7 cellular contexts compared by ENCODE assay signal in genomic region chr7:104943502-104944343, GRCh38.
DNase-seq lines count a peak whose midpoint lies in the region; ATAC-seq, FAIRE-seq and TF ChIP-seq lines count a peak whose summit lies in the region.

No MANE protein-coding gene starts in this region.

- H3K9me2 ChIP-seq in OCI-LY7 (ENCODE audit: insufficient read depth, low read length) = no peaks in the 10 kb centered on the region

- 65% methylated on average over 12 of the region's 12 CpGs for whole genome bisulfite sequencing in smooth muscle cell (ENCODE audit: low lambda C conversion rate)

- H3K4me1 ChIP-seq in OCI-LY7 (ENCODE audit: insufficient read depth, low read length, poor library complexity, severe bottlenecking) = peaks cover 86% of the 10 kb centered on the region
- peaks cover 39% of the 10 kb centered on the region for H3K4me1 ChIP-seq in left ventricle myocardium inferior
- peaks cover 4% of the 10 kb centered on the region for H3K4me1 ChIP-seq in smooth muscle cell (ENCODE audit: low read depth)

- H3K4me2 ChIP-seq in OCI-LY7 (ENCODE audit: low read length) (peak overlapping the region; percentile 74), smooth muscle cell (no peak overlapping the region)

- peak overlapping the region; percentile 97 for H3K4me3 Mint-ChIP-seq in activated T-helper 2 cell treated with anti-CD3 and anti-CD28 coated beads, Interferon-gamma antibody, Interleukin-2, Interleukin-4, amounts not matched to agents 10 μg/mL and 5 μg/mL and 100 μg/mL, durations not matched to agents 14 hours and 24 hours and 36 hours (ENCODE audit: low read depth)

- H3K27ac ChIP-seq in OCI-LY7 (ENCODE audit: low read depth, low read length, poor library complexity, severe bottlenecking) (peak overlapping the region; percentile 96), left ventricle myocardium inferior (replicated peaks) (peak overlapping the region; percentile 92), smooth muscle cell (ENCODE audit: low read depth) (peak overlapping the region; percentile 93)

- H3K27ac Mint-ChIP-seq in activated T-helper 2 cell treated with anti-CD3 and anti-CD28 coated beads, Interferon-gamma antibody, Interleukin-2, Interleukin-4, amounts not matched to agents 10 μg/mL and 5 μg/mL and 100 μg/mL, durations not matched to agents 14 hours and 24 hours and 36 hours = peak overlapping the region; percentile 99

- H3K9ac ChIP-seq in smooth muscle cell (ENCODE audit: low read depth) = peak overlapping the region; percentile 75

- POLR2A ChIA-PET in OCI-LY7 (lab: Charles Lee) = interaction anchor here (0.8 to 2.5 kb wide), 7 partner anchors 9 to 588 kb away, joined by 3 to 10 read pairs (median 5); no protein-coding TSS in a partner anchor

- peaks cover 3% of the 10 kb centered on the region for H3F3A ChIP-seq in smooth muscle cell (ENCODE audit: low read depth)

- H3K79me2 ChIP-seq in OCI-LY7 (ENCODE audit: insufficient read depth, low read depth, low read length) = peaks cover 4% of the 10 kb centered on the region; the same call in 1 of the 2 replicates
- H3K79me2 ChIP-seq in smooth muscle cell (ENCODE audit: low read depth) = no peaks in the 10 kb centered on the region

- ATAC-seq in GM19035 (IDR thresholded peaks at IDR 0.05; ENCODE audit: unreplicated experiment) (peak; percentile 33), HG03108 (IDR thresholded peaks at IDR 0.05; ENCODE audit: unreplicated experiment) (peak; percentile 28)

- intact Hi-C loops in OCI-LY7 (cut with micrococcal nuclease; ENCODE audit: unreplicated experiment) = loop anchor here (1.0 to 5.0 kb wide), 5 partner anchors 21 to 1209 kb away; no protein-coding TSS in a partner anchor
- intact Hi-C loops in activated T-helper 2 cell treated with anti-CD3 and anti-CD28 coated beads, Interferon-gamma antibody, Interleukin-2, Interleukin-4, amounts not matched to agents 10 μg/mL and 5 μg/mL and 100 μg/mL, durations not matched to agents 14 hours and 24 hours and 36 hours (cut with micrococcal nuclease) = loop anchor here (1.0 to 5.0 kb wide), 7 partner anchors 40 to 1079 kb away; partner anchors contain the start of gene RINT1
- intact Hi-C loops in left ventricle myocardium inferior (cut with micrococcal nuclease) = no loop called here

- H3K9me3 Mint-ChIP-seq in activated T-helper 2 cell treated with anti-CD3 and anti-CD28 coated beads, Interferon-gamma antibody, Interleukin-2, Interleukin-4, amounts not matched to agents 10 μg/mL and 5 μg/mL and 100 μg/mL, durations not matched to agents 14 hours and 24 hours and 36 hours = no peaks in the 10 kb centered on the region

- DNase-seq in OCI-LY7 (ENCODE audit: low spot score) = peak; percentile 88
- peak; percentile 78 for DNase-seq in activated T-helper 2 cell treated with anti-CD3 and anti-CD28 coated beads, Interferon-gamma antibody, Interleukin-2, Interleukin-4, amounts not matched to agents 10 μg/mL and 5 μg/mL and 100 μg/mL, durations not matched to agents 14 hours and 24 hours and 36 hours (ENCODE audit: low spot score)
- peak; percentile 40 for DNase-seq in left ventricle myocardium inferior
- no peak for DNase-seq in smooth muscle cell (lab: John Stamatoyannopoulos, UW; ENCODE audit: unreplicated experiment)
- DNase-seq in frontal cortex (ENCODE audit: low spot score in 2 of 2) = no peak

- H3K27me3 ChIP-seq in left ventricle myocardium inferior (ENCODE audit: low read depth) (no peaks in the 10 kb centered on the region), smooth muscle cell (ENCODE audit: low read depth) (no peaks in the 10 kb centered on the region)

- H3K9me3 ChIP-seq in OCI-LY7 (ENCODE audit: low read length) = peaks cover 4% of the 10 kb centered on the region; the same call in 1 of the 2 replicates
- no peaks in the 10 kb centered on the region for H3K9me3 ChIP-seq in left ventricle myocardium inferior (replicated peaks)
- no peaks in the 10 kb centered on the region for H3K9me3 ChIP-seq in smooth muscle cell (replicated peaks; ENCODE audit: low read depth)

- H3K36me3 ChIP-seq in OCI-LY7 (ENCODE audit: insufficient read depth, low read length) = peaks cover 3% of the 10 kb centered on the region; the same call in 1 of the 2 replicates
- H3K36me3 ChIP-seq in left ventricle myocardium inferior = no peaks in the 10 kb centered on the region
- no peaks in the 10 kb centered on the region for H3K36me3 ChIP-seq in smooth muscle cell (ENCODE audit: low read depth)

- no peaks in the 10 kb centered on the region for H3K27me3 Mint-ChIP-seq in activated T-helper 2 cell treated with anti-CD3 and anti-CD28 coated beads, Interferon-gamma antibody, Interleukin-2, Interleukin-4, amounts not matched to agents 10 μg/mL and 5 μg/mL and 100 μg/mL, durations not matched to agents 14 hours and 24 hours and 36 hours (ENCODE audit: low read depth)

- no peak for FAIRE-seq in frontal cortex (lab: Jason Lieb, UNC)

- peaks cover 50% of the 10 kb centered on the region for H3K4me1 Mint-ChIP-seq in activated T-helper 2 cell treated with anti-CD3 and anti-CD28 coated beads, Interferon-gamma antibody, Interleukin-2, Interleukin-4, amounts not matched to agents 10 μg/mL and 5 μg/mL and 100 μg/mL, durations not matched to agents 14 hours and 24 hours and 36 hours (ENCODE audit: low read depth)

- TF ChIP-seq CTCF in OCI-LY7 (conservative IDR thresholded peaks at IDR 0.05; ENCODE audit: low read length) (no peak), left ventricle myocardium inferior (IDR thresholded peaks at IDR 0.05; ENCODE audit: borderline replicate concordance) (no peak), smooth muscle cell (IDR thresholded peaks at IDR 0.05; ENCODE audit: borderline replicate concordance, insufficient read depth, poor library complexity, severe bottlenecking) (no peak)

- no TSS peak for BruUV-seq in OCI-LY7 (replicated peaks; lab: Mats Ljungman, UMichigan)

- H3K36me3 Mint-ChIP-seq in activated T-helper 2 cell treated with anti-CD3 and anti-CD28 coated beads, Interferon-gamma antibody, Interleukin-2, Interleukin-4, amounts not matched to agents 10 μg/mL and 5 μg/mL and 100 μg/mL, durations not matched to agents 14 hours and 24 hours and 36 hours (ENCODE audit: low read depth) = peaks cover 69% of the 10 kb centered on the region

- H3K4me3 ChIP-seq in OCI-LY7 (ENCODE audit: low read depth, low read length, poor library complexity, severe bottlenecking) (peak overlapping the region; percentile 65), left ventricle myocardium inferior (no peak overlapping the region), smooth muscle cell (no peak overlapping the region)

- H4K20me1 ChIP-seq in OCI-LY7 (ENCODE audit: insufficient read depth, low read length) = no peaks in the 10 kb centered on the region
- H4K20me1 ChIP-seq in smooth muscle cell (ENCODE audit: low read depth) = no peaks in the 10 kb centered on the region

- CTCF ChIA-PET in OCI-LY7 (lab: Charles Lee; ENCODE audit: unreplicated experiment) = no interaction called here

- H2AFZ ChIP-seq in OCI-LY7 (ENCODE audit: low read length) = peak overlapping the region; percentile 70
- no peak overlapping the region for H2AFZ ChIP-seq in smooth muscle cell (ENCODE audit: low read depth)

Comparison
In these comparisons a context has a peak if more than half of its experiments do, and no peak if none do; other contexts are left out.
1. DNase-seq: peak in OCI-LY7 (single experiment), activated T-helper 2 cell treated with anti-CD3 and anti-CD28 coated beads, Interferon-gamma antibody, Interleukin-2, Interleukin-4, amounts not matched to agents 10 μg/mL and 5 μg/mL and 100 μg/mL, durations not matched to agents 14 hours and 24 hours and 36 hours (single experiment) and left ventricle myocardium inferior (single experiment); none in smooth muscle cell (single experiment) and frontal cortex (0 of 2).
2. Peak in every context shown above with its lines, with median percentiles within 50 percentile points of each other: H3K27ac ChIP-seq.